In genomic region chr20:38644588-38644987, GRCh38 we compare ENCODE assay signal across 20 cellular contexts. TPM values are rescaled to one million over a fixed set of nuclear protein-coding genes. Genes with fewer than 3 reads are reported as not detected.
A peak's percentile ranks its signal among the peaks of the same experiment; 100 is the strongest.
DNase-seq lines count a peak whose midpoint lies in the region; ATAC-seq, FAIRE-seq and TF ChIP-seq lines count a peak whose summit lies in the region.
"Had no signal": no experiment of that assay in that cellular context is flagged by ENCODE, and none has a peak within 500 bp of the region (broad histone marks: within the 10 kb centered on the region; RNA-seq: fewer than 3 reads in every experiment).

No MANE protein-coding gene starts in this region.

- DNase-seq in HTR-8/SVneo (ENCODE audit: insufficient read length, low spot score) (no peak), H1 (ENCODE audit: low read depth in 1 of 2, low spot score in 2 of 2) (no peak), amygdala (lab: John Stamatoyannopoulos, UW) (no peak), GM12892 (ENCODE audit: insufficient read length) (no peak)
- DNase-seq: C1 segment of cervical spinal cord; Calu3; CD4-positive, alpha-beta memory T cell; COR-L47; DMS153; DND-41 had no signal

- no peaks in the 10 kb centered on the region for H3K79me2 ChIP-seq in OCI-LY3 (ENCODE audit: low read length)
- H3K79me2 ChIP-seq in H1 (ENCODE audit: control insufficient read depth in 1 of 2, insufficient read depth in 2 of 2, low read length in 2 of 2) = no peaks in the 10 kb centered on the region

- no peak overlapping the region for H2BK12ac ChIP-seq in H1 (ENCODE audit: low read depth, low read length)

- H3K36me3 ChIP-seq in OCI-LY3 (replicated peaks; ENCODE audit: low read depth, low read length) (no peaks in the 10 kb centered on the region), H1 (ENCODE audit: control insufficient read depth in 2 of 4, insufficient read depth in 4 of 4, low read length in 3 of 4) (no peaks in the 10 kb centered on the region)
- H3K36me3 ChIP-seq: HAP-1 had no signal

- H3K56ac ChIP-seq in H1 (replicated peaks; ENCODE audit: insufficient read length, low read depth, low read length) = no peak overlapping the region

- H3K4me2 ChIP-seq in OCI-LY3 (ENCODE audit: low read length) = peak overlapping the region; percentile 97
- no peak overlapping the region for H3K4me2 ChIP-seq in H1 (ENCODE audit: insufficient read depth in 1 of 2, low read depth in 2 of 2, low read length in 2 of 2)
- H3K4me2 ChIP-seq: GM23338 had no signal

- TF ChIP-seq CTCF in OCI-LY3 (IDR thresholded peaks at IDR 0.05; ENCODE audit: low read depth, low read length) = no peak
- no peak for TF ChIP-seq CTCF in H1 (IDR thresholded peaks at IDR 0.05; ENCODE audit: control extremely low read depth in 1 of 3, insufficient read depth in 1 of 3, low read depth in 1 of 3, low read length in 3 of 3)

- H2BK20ac ChIP-seq in H1 (ENCODE audit: low read length) = no peak overlapping the region

- no peak overlapping the region for H2AK5ac ChIP-seq in H1 (ENCODE audit: low read depth, low read length)

- WGBS in H1 (ENCODE audit: extremely low coverage in 1 of 2, insufficient coverage in 1 of 2, insufficient read length in 1 of 2, insufficient replicate concordance in 2 of 2, low coverage in 1 of 2, low lambda C conversion rate in 2 of 2, missing lambda C conversion rate in 1 of 2), 2 experiments = no CpG with 5 or more reads among the region's 1 CpG

- H2BK5ac ChIP-seq in H1 (ENCODE audit: low read depth, low read length) = no peak overlapping the region

- no peak overlapping the region for H4K5ac ChIP-seq in H1 (ENCODE audit: insufficient read length, low read depth, low read length)

- H2BK15ac ChIP-seq in H1 (ENCODE audit: low read length) = 0 out of 2 replicates have a peak overlapping the region, but pooled peaks have one; percentile 8

- ATAC-seq in GM21529 (IDR thresholded peaks at IDR 0.05; ENCODE audit: unreplicated experiment) = no peak
- ATAC-seq: GM23338 had no signal

- no peaks in the 10 kb centered on the region for H4K20me1 ChIP-seq in OCI-LY3 (ENCODE audit: insufficient read depth, low read length)
- peaks cover 1 to 3% of the 10 kb centered on the region in 2 experiments for H4K20me1 ChIP-seq in H1 (replicated peaks in 1 of 2; ENCODE audit: control insufficient read depth in 1 of 2, insufficient read depth in 2 of 2, low read length in 2 of 2)

- H3K23me2 ChIP-seq in H1 (ENCODE audit: low read depth, low read length) = peaks cover 10% of the 10 kb centered on the region; the same call in 1 of the 2 replicates

- POLR2A ChIA-PET in H1 (lab: Charles Lee; ENCODE audit: partially characterized antibody) = interaction anchor here (1.4 kb wide), 1 partner anchor 14 kb away, joined by 3 read pairs; no protein-coding TSS in a partner anchor

- H3K9me3 ChIP-seq in OCI-LY3 (ENCODE audit: insufficient read depth, low read length) = no peaks in the 10 kb centered on the region
- no peaks in the 10 kb centered on the region for H3K9me3 ChIP-seq in H1 (ENCODE audit: insufficient read depth in 2 of 2, low read depth in 1 of 2, low read length in 1 of 2)
- H3K9me3 ChIP-seq: HAP-1 had no signal

- H3K79me1 ChIP-seq in H1 (ENCODE audit: low read depth, low read length) = no peaks in the 10 kb centered on the region

- H3K27ac ChIP-seq in OCI-LY3 (ENCODE audit: low read length) (no peak overlapping the region), H1 (ENCODE audit: low read depth, low read length) (no peak overlapping the region)

- H2AFZ ChIP-seq in OCI-LY3 (ENCODE audit: low read depth, low read length) (no peak overlapping the region), H1 (ENCODE audit: low read length) (no peak overlapping the region)
- H2AFZ ChIP-seq: GM23338 had no signal

- H3K27me3 ChIP-seq in OCI-LY3 (ENCODE audit: low read depth, low read length) (peaks cover 45% of the 10 kb centered on the region), H1 (replicated peaks in 1 of 4; ENCODE audit: control insufficient read depth in 3 of 4, extremely low read depth in 1 of 4, insufficient read depth in 3 of 4, low read length in 3 of 4) (peaks cover 8 to 40% (median 30%) of the 10 kb centered on the region in 4 experiments)

- FAIRE-seq in HTR-8/SVneo (lab: Jason Lieb, UNC) = peak; percentile 74
- no peak for FAIRE-seq in H1 (lab: Jason Lieb, UNC)
- no peak for FAIRE-seq in GM12892 (lab: Jason Lieb, UNC)
- FAIRE-seq: G401.6, GM19239, H54 had no signal

- H3K4me1 ChIP-seq in OCI-LY3 (ENCODE audit: low read length) (peaks cover 19% of the 10 kb centered on the region), H1 (replicated peaks in 1 of 4; ENCODE audit: control insufficient read depth in 3 of 4, insufficient read depth in 4 of 4, low read length in 3 of 4) (peaks cover 0 to 5% (median 4%) of the 10 kb centered on the region in 4 experiments; a peak in 6 of 7 replicates)
- H3K4me1 ChIP-seq: HAP-1 had no signal

- H3K4me3 ChIP-seq in OCI-LY3 (ENCODE audit: low read length) (no peak overlapping the region), H1 (ENCODE audit: extremely low read depth in 1 of 4, insufficient read depth in 2 of 4, low read depth in 3 of 4, low read length in 4 of 4) (no peak overlapping the region)
- H3K4me3 ChIP-seq: GM23338, HAP-1 had no signal

- no peak overlapping the region for H3K14ac ChIP-seq in H1 (ENCODE audit: insufficient read length)

- TF ChIP-seq RAD21 in H1 (IDR thresholded peaks at IDR 0.05 in 1 of 2, conservative IDR thresholded peaks at IDR 0.05 in 1 of 2; ENCODE audit: low read depth in 2 of 2, low read length in 2 of 2) = no peak

- no peak overlapping the region for H2BK120ac ChIP-seq in H1 (replicated peaks; ENCODE audit: low read depth, low read length)

- H3K23ac ChIP-seq in H1 (ENCODE audit: insufficient read length) = no peak overlapping the region

- H3K9ac ChIP-seq in OCI-LY3 (ENCODE audit: low read length) (no peak overlapping the region), H1 (replicated peaks in 1 of 4; ENCODE audit: extremely low read depth in 1 of 4, low read depth in 3 of 4, low read length in 3 of 4) (no peak overlapping the region)

- no peak overlapping the region for H4K8ac ChIP-seq in H1 (ENCODE audit: extremely low read depth, insufficient read depth, low read length)

- H3K18ac ChIP-seq in H1 (ENCODE audit: extremely low read depth, low read length) = no peak overlapping the region

- TF ChIP-seq EP300 in H1 (IDR thresholded peaks at IDR 0.05; ENCODE audit: borderline replicate concordance in 1 of 2, low read depth in 2 of 2, low read length in 2 of 2) = no peak

- H4K91ac ChIP-seq in H1 (replicated peaks; ENCODE audit: insufficient read length, low read length) = no peak overlapping the region

- CTCF ChIA-PET in H1 (lab: Charles Lee; ENCODE audit: partially characterized antibody) = interaction anchor here (0.9 to 8.0 kb wide), 9 partner anchors 10 to 216 kb away, joined by 3 to 235 read pairs (median 14); partner anchors contain the start of gene SLC32A1

- TF ChIP-seq POLR2A in H1 (IDR thresholded peaks at IDR 0.05; ENCODE audit: control extremely low read depth in 1 of 2, low read depth in 2 of 2, low read length in 2 of 2) (no peak), GM12892 (IDR thresholded peaks at IDR 0.05; ENCODE audit: low read depth, low read length) (no peak)

- no peak overlapping the region for H3K4ac ChIP-seq in H1 (replicated peaks; ENCODE audit: insufficient read length, low read depth, low read length)

TF ChIP-seq in H1, 55 proteins besides CTCF, POLR2A, EP300 and RAD21:
- TF ChIP-seq YY1 (IDR thresholded peaks at IDR 0.05; ENCODE audit: low read depth, low read length) (no peak), RBBP5 (IDR thresholded peaks at IDR 0.05; ENCODE audit: borderline replicate concordance, low read depth, low read length) (no peak), POLR2AphosphoS5 (IDR thresholded peaks at IDR 0.05; ENCODE audit: low read depth, low read length) (no peak), BRCA1 (IDR thresholded peaks at IDR 0.05; ENCODE audit: low read depth, low read length) (no peak), SAP30 (IDR thresholded peaks at IDR 0.05; ENCODE audit: insufficient read depth, insufficient replicate concordance, low read length) (no peak), BCL11A (IDR thresholded peaks at IDR 0.05; ENCODE audit: low read depth in 2 of 2, low read length in 2 of 2) (no peak), TEAD4 (IDR thresholded peaks at IDR 0.05; ENCODE audit: low read depth, low read length) (no peak), ATF3 (IDR thresholded peaks at IDR 0.05; ENCODE audit: insufficient read depth, low read depth, low read length) (no peak), TAF7 (optimal IDR thresholded peaks at IDR 0.05; ENCODE audit: borderline replicate concordance, low read depth, low read length) (no peak), NRF1 (IDR thresholded peaks at IDR 0.05; ENCODE audit: low read depth, low read length) (no peak), CHD1 (IDR thresholded peaks at IDR 0.05; ENCODE audit: low read depth, low read length) (no peak), SIRT6 (IDR thresholded peaks at IDR 0.05; ENCODE audit: low read length) (no peak), KDM4A (IDR thresholded peaks at IDR 0.05; ENCODE audit: low read depth, low read length, severe bottlenecking) (no peak), ASH2L (IDR thresholded peaks at IDR 0.05; ENCODE audit: low read length) (no peak)

RNA-seq across cellular contexts. Expression of gene ARHGAP40, which starts 43.0 kb away (rescaled TPM):
- total RNA-seq in H1 (2021; fragmentation: NEBNext Ultra II Directional; extraction: Animal tissue kit (Norgen Biotek cat#: 25700)) = 0.74 and 0.86 TPM in 2 replicates
- polyA plus RNA-seq in H1 (2011; rRNA removed) = 0.69 and 1.4 TPM in 2 replicates
- 0.94 TPM for polyA plus RNA-seq in H1 (2011; cell fraction: cytosol; rRNA removed)
- 2.7 TPM for polyA plus RNA-seq in H1 (2011; cell fraction: nucleus; rRNA removed)
- polyA plus RNA-seq in H1 (2012, experiment 1 of 2) = 1.0 to 1.5 TPM (median 1.2 TPM) in 4 replicates
- 0.77 TPM for polyA plus RNA-seq in H1 (2012, experiment 2 of 2)
- 0.45 TPM for polyA plus RNA-seq in H1 (2013, experiment 1 of 2)
- polyA plus RNA-seq in H1 (2013, experiment 2 of 2) = 0.42 TPM
- 0.44 and 0.71 TPM in 2 replicates for polyA minus RNA-seq in H1 (2011; rRNA and poly(A)+ RNA removed)
- not detected for polyA minus RNA-seq in H1 (2011; cell fraction: cytosol; rRNA and poly(A)+ RNA removed)
- 0.40 TPM for polyA minus RNA-seq in H1 (2011; cell fraction: nucleus; rRNA and poly(A)+ RNA removed)
- polyA plus RNA-seq in GM12892 (2012; ENCODE audit: missing spikeins) = 0.21 TPM
- total RNA-seq: A172; A673; CD4-positive, alpha-beta memory T cell had no signal
- polyA plus RNA-seq: BJ; CD4-positive, alpha-beta memory T cell; GM23338 had no signal
